Comparison of ENCODE assay signal across 16 cellular contexts in genomic region chr22:39180566-39180965, GRCh38. TPM values are rescaled to one million over a fixed set of nuclear protein-coding genes. Genes with fewer than 3 reads are reported as not detected.
DNase-seq lines count a peak whose midpoint lies in the region; ATAC-seq, FAIRE-seq and TF ChIP-seq lines count a peak whose summit lies in the region.
"Had no signal": no experiment of that assay in that cellular context is flagged by ENCODE, and none has a peak within 500 bp of the region (broad histone marks: within the 10 kb centered on the region; RNA-seq: fewer than 3 reads in every experiment).

No MANE protein-coding gene starts in this region.

- H3K4me3 Mint-ChIP-seq in astrocyte (ENCODE audit: unreplicated experiment), result no peak overlapping the region
- H3K4me3 Mint-ChIP-seq in stimulated activated effector memory CD8-positive, alpha-beta T cell treated with anti-CD3 and anti-CD28 coated beads, Interleukin-12 subunit alpha, Interleukin-12 subunit beta, amount 100 ng/mL, for 72 hours, result no peak overlapping the region
- H3K4me3 Mint-ChIP-seq in naive thymus-derived CD4-positive, alpha-beta T cell, result no peak overlapping the region

- H3K4me1 ChIP-seq in astrocyte (ENCODE audit: insufficient read depth, low read length) (peaks cover 26% of the 10 kb centered on the region), mesendoderm (ENCODE audit: control insufficient read depth, low read depth, low read length) (peaks cover 6% of the 10 kb centered on the region), OCI-LY7 (ENCODE audit: insufficient read depth, low read length, poor library complexity, severe bottlenecking) (no peaks in the 10 kb centered on the region)
- peaks cover 0 to 20% of the 10 kb centered on the region in 2 donors for H3K4me1 ChIP-seq in naive thymus-derived CD4-positive, alpha-beta T cell (ENCODE audit: control insufficient read depth in 2 of 2, insufficient read depth in 2 of 2, low read length in 2 of 2)

- H3K79me1 ChIP-seq in mesendoderm (ENCODE audit: low read length), result no peaks in the 10 kb centered on the region

- no peak overlapping the region for H2BK15ac ChIP-seq in mesendoderm (replicated peaks; ENCODE audit: low read depth)

- no TSS peak for BruUV-seq in OCI-LY7 (replicated peaks; lab: Mats Ljungman, UMichigan)

- H3K4ac ChIP-seq in mesendoderm (ENCODE audit: low read depth, low read length), result no peak overlapping the region

- no peak overlapping the region for H4K8ac ChIP-seq in mesendoderm (ENCODE audit: low read depth, low read length)

- no peak overlapping the region for H3K27ac ChIP-seq in astrocyte (ENCODE audit: low read depth, low read length)
- no peak overlapping the region for H3K27ac ChIP-seq in mesendoderm (ENCODE audit: low read depth, low read length)
- no peak overlapping the region for H3K27ac ChIP-seq in naive thymus-derived CD4-positive, alpha-beta T cell (ENCODE audit: low read depth, low read length)
- H3K27ac ChIP-seq in OCI-LY7 (ENCODE audit: low read depth, low read length, poor library complexity, severe bottlenecking), result no peak overlapping the region

- H3K9ac ChIP-seq in astrocyte (ENCODE audit: low read length) (no peak overlapping the region), mesendoderm (ENCODE audit: low read length) (no peak overlapping the region)

- CTCF ChIA-PET in naive thymus-derived CD4-positive, alpha-beta T cell (lab: Charles Lee), result no interaction called here
- CTCF ChIA-PET in OCI-LY7 (lab: Charles Lee; ENCODE audit: unreplicated experiment), result no interaction called here

- H3K4me3 ChIP-seq in astrocyte (ENCODE audit: insufficient read depth, low read depth, low read length) (no peak overlapping the region), mesendoderm (ENCODE audit: low read length) (no peak overlapping the region), OCI-LY7 (ENCODE audit: low read depth, low read length, poor library complexity, severe bottlenecking) (no peak overlapping the region)
- H3K4me3 ChIP-seq in naive thymus-derived CD4-positive, alpha-beta T cell (ENCODE audit: low read length), result no peak overlapping the region
- H3K4me3 ChIP-seq: K562 had no signal

- POLR2A ChIA-PET in naive thymus-derived CD4-positive, alpha-beta T cell (lab: Charles Lee), result no interaction called here
- POLR2A ChIA-PET in OCI-LY7 (lab: Charles Lee), result interaction anchor here (1.6 kb wide), 1 partner anchor 138 kb away, joined by 3 read pairs; the partner anchor contains the start of gene RPL3

- DNase-seq in NCI-H1694 (lab: John Stamatoyannopoulos, UW), result peak; percentile 16
- DNase-seq in astrocyte (ENCODE audit: low read depth), result no peak
- DNase-seq in mesendoderm, result no peak
- no peak for DNase-seq in stimulated activated effector memory CD8-positive, alpha-beta T cell treated with anti-CD3 and anti-CD28 coated beads, Interleukin-12 subunit alpha, Interleukin-12 subunit beta, amount 100 ng/mL, for 72 hours (ENCODE audit: low spot score in 2 of 2)
- DNase-seq in naive thymus-derived CD4-positive, alpha-beta T cell, result no peak
- no peak for DNase-seq in COLO668 (lab: John Stamatoyannopoulos, UW; ENCODE audit: unreplicated experiment)
- DNase-seq in OCI-LY7 (ENCODE audit: low spot score), result no peak
- DNase-seq in HCEC 1CT, result no peak
- DNase-seq: ACHN, AML-193, Calu3, DMS53, NCI-H1436, NCI-H2081 treated with DMSO at 0.1 percent for 48 hours had no signal

- no peaks in the 10 kb centered on the region for H3K36me3 ChIP-seq in astrocyte (ENCODE audit: insufficient read depth, low read length)
- no peaks in the 10 kb centered on the region for H3K36me3 ChIP-seq in mesendoderm (ENCODE audit: control insufficient read depth, insufficient read depth, low read length)
- H3K36me3 ChIP-seq in naive thymus-derived CD4-positive, alpha-beta T cell (ENCODE audit: control insufficient read depth in 2 of 3, insufficient read depth in 3 of 3, low read length in 3 of 3), result no peaks in the 10 kb centered on the region
- no peaks in the 10 kb centered on the region for H3K36me3 ChIP-seq in OCI-LY7 (ENCODE audit: insufficient read depth, low read length)

- H3K36me3 Mint-ChIP-seq in astrocyte (ENCODE audit: low read depth, unreplicated experiment), result peaks cover 1% of the 10 kb centered on the region
- H3K36me3 Mint-ChIP-seq in stimulated activated effector memory CD8-positive, alpha-beta T cell treated with anti-CD3 and anti-CD28 coated beads, Interleukin-12 subunit alpha, Interleukin-12 subunit beta, amount 100 ng/mL, for 72 hours, result no peaks in the 10 kb centered on the region
- H3K36me3 Mint-ChIP-seq in naive thymus-derived CD4-positive, alpha-beta T cell, result peaks cover 0 to 3% (median 0%) of the 10 kb centered on the region in 5 donors

- no peak for FAIRE-seq in astrocyte (lab: Jason Lieb, UNC)
- FAIRE-seq: GM19239, K562 had no signal

- H3K79me2 ChIP-seq in astrocyte (ENCODE audit: insufficient read depth, low read length) (no peaks in the 10 kb centered on the region), mesendoderm (ENCODE audit: control insufficient read depth, insufficient read depth, low read length) (no peaks in the 10 kb centered on the region), OCI-LY7 (ENCODE audit: insufficient read depth, low read depth, low read length) (no peaks in the 10 kb centered on the region)

- no peak for ATAC-seq in stimulated activated effector memory CD8-positive, alpha-beta T cell treated with anti-CD3 and anti-CD28 coated beads, Interleukin-12 subunit alpha, Interleukin-12 subunit beta, amount 100 ng/mL, for 72 hours
- ATAC-seq in naive thymus-derived CD4-positive, alpha-beta T cell, result no peak

- no peak overlapping the region for H2BK120ac ChIP-seq in mesendoderm (ENCODE audit: low read depth, low read length)

- H3K4me2 ChIP-seq in astrocyte (ENCODE audit: low read length) (no peak overlapping the region), mesendoderm (ENCODE audit: low read length) (no peak overlapping the region), OCI-LY7 (ENCODE audit: low read length) (no peak overlapping the region)

- intact Hi-C loops in naive thymus-derived CD4-positive, alpha-beta T cell (cut with micrococcal nuclease), result no loop called here
- intact Hi-C loops in OCI-LY7 (cut with micrococcal nuclease; ENCODE audit: unreplicated experiment), result no loop called here

- H3K27me3 ChIP-seq in astrocyte (ENCODE audit: insufficient read depth, low read length), result no peaks in the 10 kb centered on the region
- H3K27me3 ChIP-seq in mesendoderm (ENCODE audit: insufficient read depth, low read length, poor library complexity), result no peaks in the 10 kb centered on the region
- no peaks in the 10 kb centered on the region for H3K27me3 ChIP-seq in naive thymus-derived CD4-positive, alpha-beta T cell (ENCODE audit: control insufficient read depth in 2 of 2, insufficient read depth in 2 of 2, low read length in 2 of 2)

- peaks cover 5% of the 10 kb centered on the region for H3K4me1 Mint-ChIP-seq in astrocyte (ENCODE audit: low read depth, unreplicated experiment)
- H3K4me1 Mint-ChIP-seq in stimulated activated effector memory CD8-positive, alpha-beta T cell treated with anti-CD3 and anti-CD28 coated beads, Interleukin-12 subunit alpha, Interleukin-12 subunit beta, amount 100 ng/mL, for 72 hours, result peaks cover 40% of the 10 kb centered on the region
- peaks cover 1 to 16% (median 7%) of the 10 kb centered on the region in 7 donors for H3K4me1 Mint-ChIP-seq in naive thymus-derived CD4-positive, alpha-beta T cell

- TF ChIP-seq CTCF in astrocyte (IDR thresholded peaks at IDR 0.05; ENCODE audit: insufficient read depth, low read depth, low read length) (no peak), OCI-LY7 (conservative IDR thresholded peaks at IDR 0.05; ENCODE audit: low read length) (no peak)

- no peaks in the 10 kb centered on the region for H3K9me3 ChIP-seq in astrocyte (ENCODE audit: insufficient read depth, low read depth, low read length)
- peaks cover 0 to 8% (median 0%) of the 10 kb centered on the region in 3 experiments for H3K9me3 ChIP-seq in naive thymus-derived CD4-positive, alpha-beta T cell (ENCODE audit: control insufficient read depth in 2 of 3, low read length in 3 of 3)
- no peaks in the 10 kb centered on the region for H3K9me3 ChIP-seq in OCI-LY7 (ENCODE audit: low read length)

- H2AFZ ChIP-seq in astrocyte (ENCODE audit: low read depth, low read length) (no peak overlapping the region), OCI-LY7 (ENCODE audit: low read length) (no peak overlapping the region)

- peak overlapping the region; percentile 38 for H3K27ac Mint-ChIP-seq in astrocyte (ENCODE audit: unreplicated experiment)
- peak overlapping the region; percentile 48 for H3K27ac Mint-ChIP-seq in stimulated activated effector memory CD8-positive, alpha-beta T cell treated with anti-CD3 and anti-CD28 coated beads, Interleukin-12 subunit alpha, Interleukin-12 subunit beta, amount 100 ng/mL, for 72 hours
- H3K27ac Mint-ChIP-seq in naive thymus-derived CD4-positive, alpha-beta T cell, result peak overlapping the region in 1 of 9 donors; percentile 62

- H3K18ac ChIP-seq in mesendoderm (ENCODE audit: low read length), result no peak overlapping the region

- no peak overlapping the region for H4K5ac ChIP-seq in mesendoderm (ENCODE audit: low read length)

- H3K27me3 Mint-ChIP-seq in astrocyte (ENCODE audit: low read depth, unreplicated experiment), result no peaks in the 10 kb centered on the region
- peaks cover 0 to 2% (median 0%) of the 10 kb centered on the region in 5 donors for H3K27me3 Mint-ChIP-seq in naive thymus-derived CD4-positive, alpha-beta T cell

- H3K9me3 Mint-ChIP-seq in astrocyte (ENCODE audit: unreplicated experiment), result peaks cover 5% of the 10 kb centered on the region
- H3K9me3 Mint-ChIP-seq in stimulated activated effector memory CD8-positive, alpha-beta T cell treated with anti-CD3 and anti-CD28 coated beads, Interleukin-12 subunit alpha, Interleukin-12 subunit beta, amount 100 ng/mL, for 72 hours, result no peaks in the 10 kb centered on the region
- H3K9me3 Mint-ChIP-seq in naive thymus-derived CD4-positive, alpha-beta T cell, result peaks cover 0 to 11% (median 3%) of the 10 kb centered on the region in 11 donors

- H2AK5ac ChIP-seq in mesendoderm (ENCODE audit: low read length), result no peak overlapping the region

- no peaks in the 10 kb centered on the region for H3K9me2 ChIP-seq in OCI-LY7 (ENCODE audit: insufficient read depth, low read length)

- WGBS in mesendoderm (ENCODE audit: extremely low coverage, insufficient coverage, low lambda C conversion rate), result no CpG with 5 or more reads among the region's 9 CpGs

- H3K23ac ChIP-seq in mesendoderm (ENCODE audit: low read length), result no peak overlapping the region

- H2BK5ac ChIP-seq in mesendoderm (ENCODE audit: low read length), result no peak overlapping the region

- H3K56ac ChIP-seq in mesendoderm (ENCODE audit: low read length), result peak overlapping the region; percentile 22

- H4K20me1 ChIP-seq in astrocyte (ENCODE audit: insufficient read depth, low read length) (no peaks in the 10 kb centered on the region), OCI-LY7 (ENCODE audit: insufficient read depth, low read length) (no peaks in the 10 kb centered on the region)

RNA-seq across cellular contexts. Expression of gene CBX7, which starts 28.1 kb away (rescaled TPM):
- total RNA-seq in astrocyte (1.2 and 1.4 TPM in 2 replicates), OCI-LY7 (2022) (19.6 and 31.5 TPM in 2 replicates)
- polyA plus RNA-seq in mesendoderm (2013, experiment 1 of 2), result 1.5 TPM
- 1.3 TPM for polyA plus RNA-seq in mesendoderm (2013, experiment 2 of 2)
- 100 to 1,000 TPM in 2 of 5 experiments, 10 to 100 TPM in 3; 14.2 to 164 (median 76.9) TPM for total RNA-seq in naive thymus-derived CD4-positive, alpha-beta T cell
- polyA plus RNA-seq in naive thymus-derived CD4-positive, alpha-beta T cell, result 10 to 100 TPM; 24.1 to 32.7 TPM
- total RNA-seq in OCI-LY7 (2014; rRNA removed; shearing (Covaris generic)), result 7.3 and 11.9 TPM in 2 replicates
